11 cellular contexts compared by ENCODE assay signal in genomic region chrX:21487832-21488231, GRCh38.
A peak's percentile ranks its signal among the peaks of the same experiment; 100 is the strongest.
DNase-seq lines count a peak whose midpoint lies in the region; ATAC-seq and TF ChIP-seq lines count a peak whose summit lies in the region.
"Had no signal": no experiment of that assay in that cellular context is flagged by ENCODE, and none has a peak within 500 bp of the region (broad histone marks: within the 10 kb centered on the region; RNA-seq: fewer than 3 reads in every experiment).

No MANE protein-coding gene starts in this region.

- H3K27ac ChIP-seq in epithelial cell of prostate (no peak overlapping the region), psoas muscle (no peak overlapping the region), suprapubic skin (no peak overlapping the region)
- H3K27ac ChIP-seq: transverse colon had no signal

- H3K27me3 ChIP-seq in psoas muscle (ENCODE audit: insufficient read depth in 3 of 3, low read length in 2 of 3) (peaks cover 0 to 3% (median 0%) of the 10 kb centered on the region in 3 donors), suprapubic skin (no peaks in the 10 kb centered on the region)
- H3K27me3 ChIP-seq: transverse colon had no signal

- H3K4me3 ChIP-seq in psoas muscle, result no peak overlapping the region
- H3K4me3 ChIP-seq in suprapubic skin, result no peak overlapping the region
- H3K4me3 ChIP-seq: transverse colon had no signal

- DNase-seq in D341Med (ENCODE audit: low spot score), result peak; percentile 4
- peak; percentile 66 for DNase-seq in NCI-H1436 (lab: John Stamatoyannopoulos, UW)
- DNase-seq in NCI-H748 treated with DMSO at 0.1 percent for 48 hours (lab: John Stamatoyannopoulos, UW), result peak; percentile 84
- peak; percentile 39 for DNase-seq in epithelial cell of prostate (ENCODE audit: low read depth, low spot score)
- no peak for DNase-seq in psoas muscle
- DNase-seq in retina, result no peak
- DNase-seq in suprapubic skin (ENCODE audit: low spot score in 2 of 2), result no peak
- DNase-seq: activated naive CD8-positive, alpha-beta T cell treated with anti-CD3 and anti-CD28 coated beads for 36 hours; AML-193; transverse colon had no signal

- TF ChIP-seq EP300 in suprapubic skin (IDR thresholded peaks at IDR 0.05), result no peak

- intact Hi-C loops in psoas muscle (cut with DNase I), result loop anchor here in 1 of 2 donors (10.0 kb wide), 1 partner anchor 1767 kb away; no protein-coding TSS in a partner anchor

- TF ChIP-seq CTCF in psoas muscle (IDR thresholded peaks at IDR 0.05) (no peak), suprapubic skin (IDR thresholded peaks at IDR 0.05) (no peak)

- H3K36me3 ChIP-seq in psoas muscle (ENCODE audit: insufficient read depth in 1 of 2, low read depth in 1 of 2), result no peaks in the 10 kb centered on the region
- H3K36me3 ChIP-seq in suprapubic skin, result no peaks in the 10 kb centered on the region
- H3K36me3 ChIP-seq: transverse colon had no signal

- no peaks in the 10 kb centered on the region for H3K4me1 ChIP-seq in psoas muscle
- H3K4me1 ChIP-seq in suprapubic skin, result no peaks in the 10 kb centered on the region
- H3K4me1 ChIP-seq: transverse colon had no signal

- 39 to 53% (median 53%) methylated on average over 1 of the region's 1 CpG for WGBS in psoas muscle, 3 donors
- 64% methylated on average over 1 of the region's 1 CpG for WGBS in suprapubic skin

- TF ChIP-seq POLR2A in suprapubic skin (IDR thresholded peaks at IDR 0.05), result no peak

- ATAC-seq in psoas muscle, result no peak
- ATAC-seq in HG02623 (IDR thresholded peaks at IDR 0.05; ENCODE audit: unreplicated experiment), result no peak

- H3K9me3 ChIP-seq in psoas muscle, result no peaks in the 10 kb centered on the region
- no peaks in the 10 kb centered on the region for H3K9me3 ChIP-seq in suprapubic skin
- H3K9me3 ChIP-seq: transverse colon had no signal

Comparison
In these comparisons a context has a peak if more than half of its experiments do, and no peak if none do; other contexts are left out.
1. DNase-seq: peak in D341Med (single experiment), NCI-H1436 (single experiment), NCI-H748 treated with DMSO at 0.1 percent for 48 hours (single experiment) and epithelial cell of prostate (single experiment); none in psoas muscle (0 of 2), retina (single experiment) and suprapubic skin (0 of 2).